ENCODE assay signal across 17 cellular contexts in the genomic region with DNA sequence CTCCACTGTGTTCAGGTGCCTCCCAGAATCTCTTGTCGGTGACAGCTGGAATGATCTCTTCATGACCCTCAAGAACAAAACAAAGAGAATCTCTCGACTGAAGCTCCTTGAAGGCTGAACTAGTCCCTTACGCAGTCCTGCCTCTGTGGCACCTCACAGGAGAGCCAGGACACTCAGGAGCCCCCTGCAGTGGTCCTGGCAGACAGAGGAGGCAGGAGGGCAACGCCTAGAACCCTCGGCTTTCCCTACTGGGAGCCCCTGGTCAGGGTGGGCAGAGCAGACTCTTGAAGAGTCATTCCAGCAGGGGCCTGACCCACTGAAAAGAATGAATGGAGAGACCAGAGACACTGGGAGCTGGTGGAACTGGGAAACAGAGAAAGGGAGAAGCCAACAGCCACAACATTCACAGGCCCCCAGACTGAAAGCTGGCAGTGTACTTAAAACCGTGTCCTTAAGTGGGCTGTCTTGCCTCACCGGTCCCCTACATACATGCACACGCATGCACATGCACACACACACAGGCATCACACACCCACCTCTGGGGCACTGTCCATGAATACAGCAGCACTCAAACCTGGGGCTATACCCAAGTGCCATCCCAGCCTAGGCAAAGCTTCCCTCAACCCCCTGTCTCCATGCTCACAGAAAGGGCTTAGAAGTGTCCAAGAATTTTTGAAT.
DNase-seq lines count a peak whose midpoint lies in the region; ATAC-seq, FAIRE-seq and TF ChIP-seq lines count a peak whose summit lies in the region.
"Had no signal": no experiment of that assay in that cellular context is flagged by ENCODE, and none has a peak within 500 bp of the region (broad histone marks: within the 10 kb centered on the region; RNA-seq: fewer than 3 reads in every experiment).

No MANE protein-coding gene starts in this region.

- no peak overlapping the region for H3K9ac ChIP-seq in HepG2 (ENCODE audit: insufficient read depth, low read depth, low read length)

- no peaks in the 10 kb centered on the region for H3K79me2 ChIP-seq in HepG2 (ENCODE audit: insufficient read depth, low read length)

- no peak for DNase-seq in activated CD4-positive, alpha-beta T cell treated with anti-CD3 and anti-CD28 coated beads for 36 hours
- no peak for DNase-seq in activated CD4-positive, alpha-beta T cell treated with anti-CD3 and anti-CD28 coated beads for 4 hours
- no peak for DNase-seq in HepG2 (ENCODE audit: low spot score)
- no peak for DNase-seq in progenitor cell of endocrine pancreas (ENCODE audit: low spot score, unreplicated experiment)
- no peak for DNase-seq in transverse colon
- DNase-seq in endothelial cell (ENCODE audit: low spot score), result no peak
- DNase-seq: 8988T; activated effector memory CD4-positive, alpha-beta T cell treated with Interleukin-2 at 50 U/mL for 16 hours; EL; NCI-H1048; posterior cingulate gyrus had no signal

- TF ChIP-seq RAD21 in HepG2 (CRISPR knock-in tag; IDR thresholded peaks at IDR 0.05), result no peak

- no peak overlapping the region for H2AFZ ChIP-seq in HepG2 (ENCODE audit: low read length)

- BruUV-seq in HepG2 (replicated peaks; lab: Mats Ljungman, UMichigan), result no TSS peak

- CTCF ChIA-PET in activated CD4-positive, alpha-beta T cell treated with anti-CD3 and anti-CD28 coated beads for 36 hours (lab: Charles Lee), result no interaction called here
- CTCF ChIA-PET in HepG2 (lab: Yijun Ruan, JAX; ENCODE audit: low intra/inter-chr PET ratio, low total read pairs), result no interaction called here

- no peaks in the 10 kb centered on the region for H3K9me3 Mint-ChIP-seq in activated CD4-positive, alpha-beta T cell treated with anti-CD3 and anti-CD28 coated beads for 36 hours (ENCODE audit: low read depth)
- H3K9me3 Mint-ChIP-seq in progenitor cell of endocrine pancreas (ENCODE audit: low read depth) (no peaks in the 10 kb centered on the region), endothelial cell (ENCODE audit: unreplicated experiment) (no peaks in the 10 kb centered on the region)
- H3K9me3 Mint-ChIP-seq: CD8-positive, alpha-beta T cell had no signal

- no peaks in the 10 kb centered on the region for H4K20me1 ChIP-seq in HepG2 (ENCODE audit: insufficient read depth, low read length)

- H3K4me1 Mint-ChIP-seq in activated CD4-positive, alpha-beta T cell treated with anti-CD3 and anti-CD28 coated beads for 36 hours, result peaks cover 5% of the 10 kb centered on the region
- H3K4me1 Mint-ChIP-seq in progenitor cell of endocrine pancreas (ENCODE audit: low read depth) (peaks cover 2% of the 10 kb centered on the region), endothelial cell (ENCODE audit: unreplicated experiment) (peaks cover 19% of the 10 kb centered on the region)

- no peak for FAIRE-seq in HepG2 (lab: Jason Lieb, UNC)
- FAIRE-seq: bronchial epithelial cell, GM12878 had no signal

- H3K36me3 ChIP-seq in HepG2 (replicated peaks in 1 of 2; ENCODE audit: control insufficient read depth in 1 of 2, insufficient read depth in 2 of 2, low read length in 2 of 2) (no peaks in the 10 kb centered on the region), transverse colon (no peaks in the 10 kb centered on the region)

- peak overlapping the region; percentile 9 for H3K27ac Mint-ChIP-seq in activated CD4-positive, alpha-beta T cell treated with anti-CD3 and anti-CD28 coated beads for 36 hours
- peak overlapping the region; percentile 53 for H3K27ac Mint-ChIP-seq in progenitor cell of endocrine pancreas
- no peak overlapping the region for H3K27ac Mint-ChIP-seq in endothelial cell (ENCODE audit: unreplicated experiment)
- H3K27ac Mint-ChIP-seq: CD8-positive, alpha-beta T cell had no signal

- no peak for TF ChIP-seq POLR2A in HepG2 (IDR thresholded peaks at IDR 0.05; ENCODE audit: insufficient read depth in 1 of 2, low read depth in 2 of 2, low read length in 2 of 2)
- no peak for TF ChIP-seq POLR2A in transverse colon (IDR thresholded peaks at IDR 0.05)

- H3K36me3 Mint-ChIP-seq in activated CD4-positive, alpha-beta T cell treated with anti-CD3 and anti-CD28 coated beads for 36 hours (ENCODE audit: low read depth), result no peaks in the 10 kb centered on the region
- no peaks in the 10 kb centered on the region for H3K36me3 Mint-ChIP-seq in progenitor cell of endocrine pancreas (ENCODE audit: insufficient read depth)
- no peaks in the 10 kb centered on the region for H3K36me3 Mint-ChIP-seq in endothelial cell (ENCODE audit: low read depth, unreplicated experiment)
- H3K36me3 Mint-ChIP-seq: CD8-positive, alpha-beta T cell had no signal

- TF ChIP-seq EP300 in HepG2 (IDR thresholded peaks at IDR 0.05; ENCODE audit: low read depth in 2 of 2, low read length in 2 of 2) (no peak), HepG2 (CRISPR knock-in tag; IDR thresholded peaks at IDR 0.05; ENCODE audit: borderline replicate concordance) (no peak), transverse colon (IDR thresholded peaks at IDR 0.05; ENCODE audit: low read depth) (no peak)

- H3K4me1 ChIP-seq in HepG2 (ENCODE audit: insufficient read depth, low read length) (peaks cover 20% of the 10 kb centered on the region; the same call in 1 of the 2 replicates), transverse colon (peaks cover 23 to 44% (median 31%) of the 10 kb centered on the region in 4 donors)

- intact Hi-C loops in activated CD4-positive, alpha-beta T cell treated with anti-CD3 and anti-CD28 coated beads for 36 hours (cut with DNase I, micrococcal nuclease), result no loop called here
- intact Hi-C loops in HepG2 (cut with micrococcal nuclease; ENCODE audit: unreplicated experiment), result no loop called here
- intact Hi-C loops in transverse colon (cut with DNase I; ENCODE audit: low total_unique reads), result no loop called here

- H3K9me3 ChIP-seq in HepG2 (ENCODE audit: low read length) (no peaks in the 10 kb centered on the region), transverse colon (no peaks in the 10 kb centered on the region)

- peak overlapping the region; percentile 40; the same call in 1 of the 2 replicates for H3K4me2 ChIP-seq in HepG2 (ENCODE audit: low read depth, low read length)

- ATAC-seq in activated CD4-positive, alpha-beta T cell treated with anti-CD3 and anti-CD28 coated beads for 36 hours, result no peak
- ATAC-seq in HepG2 (peak; percentile 37), GM21528 (IDR thresholded peaks at IDR 0.05; ENCODE audit: low FRiP score, unreplicated experiment) (no peak), HG03342 (IDR thresholded peaks at IDR 0.05; ENCODE audit: unreplicated experiment) (no peak)
- ATAC-seq: CD8-positive, alpha-beta T cell; GM12878; left lobe of liver had no signal

- in situ Hi-C loops in HepG2 (cut with HindIII; ENCODE audit: extremely low pct_ligation_motif_present, low pct_unique_long_range_greater_than_20kb) (no loop called here), transverse colon (cut with MboI; ENCODE audit: low pct_ligation_motif_present in 1 of 4, low pct_unique_long_range_greater_than_20kb in 1 of 4, low sequenced_read_pairs in 3 of 4) (no loop called here)

- no peak overlapping the region for H3K4me3 Mint-ChIP-seq in activated CD4-positive, alpha-beta T cell treated with anti-CD3 and anti-CD28 coated beads for 36 hours
- H3K4me3 Mint-ChIP-seq in progenitor cell of endocrine pancreas (ENCODE audit: low read depth) (no peak overlapping the region), endothelial cell (ENCODE audit: unreplicated experiment) (no peak overlapping the region)
- H3K4me3 Mint-ChIP-seq: CD8-positive, alpha-beta T cell had no signal

- WGBS in HepG2 (ENCODE audit: low lambda C conversion rate), result 11% methylated on average over 5 of the region's 8 CpGs
- 70 to 79% methylated on average over 2 to 8 of the region's 8 CpGs for WGBS in transverse colon (ENCODE audit: low coverage in 1 of 2), 2 donors

- H3K27me3 Mint-ChIP-seq in activated CD4-positive, alpha-beta T cell treated with anti-CD3 and anti-CD28 coated beads for 36 hours, result peaks cover 6% of the 10 kb centered on the region
- H3K27me3 Mint-ChIP-seq in progenitor cell of endocrine pancreas, result peaks cover 9% of the 10 kb centered on the region
- peaks cover under 1% of the 10 kb centered on the region for H3K27me3 Mint-ChIP-seq in endothelial cell (ENCODE audit: unreplicated experiment)

- H3K4me3 ChIP-seq in HepG2 (replicated peaks in 1 of 3; ENCODE audit: insufficient read depth in 1 of 3, low read depth in 2 of 3, low read length in 3 of 3) (no peak overlapping the region), transverse colon (no peak overlapping the region)
- H3K4me3 ChIP-seq: GM12878 had no signal

- peaks cover 5 to 14% of the 10 kb centered on the region in 2 experiments; a peak in 3 of 5 replicates for H3K27me3 ChIP-seq in HepG2 (ENCODE audit: control insufficient read depth in 1 of 2, insufficient read depth in 2 of 2, low read length in 2 of 2)
- H3K27me3 ChIP-seq in transverse colon, result no peaks in the 10 kb centered on the region

- TF ChIP-seq CTCF in HepG2 (CRISPR knock-in tag; IDR thresholded peaks at IDR 0.05), result no peak
- no peak for TF ChIP-seq CTCF in progenitor cell of endocrine pancreas (IDR thresholded peaks at IDR 0.05; ENCODE audit: unreplicated experiment)
- TF ChIP-seq CTCF in transverse colon (IDR thresholded peaks at IDR 0.05), result no peak
- TF ChIP-seq CTCF in endothelial cell (IDR thresholded peaks at IDR 0.05; ENCODE audit: unreplicated experiment), result no peak

- H3K27ac ChIP-seq in HepG2 (ENCODE audit: extremely low read length, insufficient read depth, low read length) (no peak overlapping the region), transverse colon (peak overlapping the region; percentile 79 to 89 (median 86))

- POLR2A ChIA-PET in activated CD4-positive, alpha-beta T cell treated with anti-CD3 and anti-CD28 coated beads for 36 hours (lab: Charles Lee), result no interaction called here
- POLR2A ChIA-PET in HepG2 (lab: Yijun Ruan, JAX), result interaction anchor here (1.2 kb wide), 1 partner anchor 21 kb away, joined by 4 read pairs; no protein-coding TSS in a partner anchor

TF ChIP-seq in HepG2, 621 proteins besides CTCF, POLR2A, EP300 and RAD21 (continues in another document):
- no peak for TF ChIP-seq HMGA1 (CRISPR knock-in tag; conservative IDR thresholded peaks at IDR 0.05)
- no peak for TF ChIP-seq PAF1 (CRISPR knock-in tag; IDR thresholded peaks at IDR 0.05)
